ENCODE assay signal across 3 cellular contexts in genomic region chr12:88490425-88490824, GRCh38.
TF ChIP-seq lines count a peak whose summit lies in the region.

No MANE protein-coding gene starts in this region.

TF ChIP-seq in HCT116, 20 proteins besides CTCF, POLR2A, EP300 and RAD21:
- TF ChIP-seq EZH2 (IDR thresholded peaks at IDR 0.05) = no peak
- TF ChIP-seq POLR2AphosphoS5 (IDR thresholded peaks at IDR 0.05; ENCODE audit: low read depth, low read length) = peak; percentile 62; the same call in 1 of the 2 replicates
- no peak for TF ChIP-seq EZH2phosphoT487 (IDR thresholded peaks at IDR 0.05; ENCODE audit: borderline replicate concordance)
- TF ChIP-seq JUND (IDR thresholded peaks at IDR 0.05) = 0 out of 2 replicates have a peak, but pooled peaks have one; percentile 3
- TF ChIP-seq CBX3 (IDR thresholded peaks at IDR 0.05; ENCODE audit: low read depth) = no peak

TF ChIP-seq in IMR-90, 13 proteins besides CTCF, POLR2A, EP300 and RAD21:
- TF ChIP-seq USF2 (IDR thresholded peaks at IDR 0.05; ENCODE audit: low read depth, low read length) (no peak), MXI1 (IDR thresholded peaks at IDR 0.05; ENCODE audit: borderline replicate concordance, low read depth, low read length) (no peak), MAFK (IDR thresholded peaks at IDR 0.05; ENCODE audit: low read depth, low read length) (0 out of 2 replicates have a peak, but pooled peaks have one; percentile 21), SMC3 (IDR thresholded peaks at IDR 0.05; ENCODE audit: low read depth, low read length) (no peak)

TF ChIP-seq in K562, 482 proteins besides CTCF, POLR2A, EP300 and RAD21:
- TF ChIP-seq SMARCE1 (IDR thresholded peaks at IDR 0.05) = no peak
- TF ChIP-seq ZNF316 (IDR thresholded peaks at IDR 0.05) = peak; percentile 6; the same call in 1 of the 2 replicates
